In genomic region chr4:40976343-40976742, GRCh38 we compare ENCODE assay signal across 9 cellular contexts.
DNase-seq lines count a peak whose midpoint lies in the region; ATAC-seq and TF ChIP-seq lines count a peak whose summit lies in the region.
"Had no signal": no experiment of that assay in that cellular context is flagged by ENCODE, and none has a peak within 500 bp of the region (broad histone marks: within the 10 kb centered on the region; RNA-seq: fewer than 3 reads in every experiment).

No MANE protein-coding gene starts in this region.

- H3K4me1 ChIP-seq in PC-3 (ENCODE audit: insufficient read depth, low read length), result no peaks in the 10 kb centered on the region
- H3K4me1 ChIP-seq: BLaER1 had no signal

- H3K36me3 ChIP-seq in PC-3 (ENCODE audit: low read depth, low read length), result no peaks in the 10 kb centered on the region

- no peak overlapping the region for H3K27ac ChIP-seq in PC-3 (ENCODE audit: low read length)
- H3K27ac ChIP-seq in epithelial cell of prostate, result peak overlapping the region; percentile 23
- H3K27ac ChIP-seq: BLaER1 had no signal

- ATAC-seq in PC-3, result peak; percentile 64
- peak; percentile 66 for ATAC-seq in omental fat pad (ENCODE audit: low FRiP score)
- ATAC-seq in GM21528 (IDR thresholded peaks at IDR 0.05; ENCODE audit: low FRiP score, unreplicated experiment), result no peak

- intact Hi-C loops in PC-3 (cut with micrococcal nuclease), result loop anchor here (1.0 to 5.0 kb wide), 2 partner anchors 49 to 236 kb away; no protein-coding TSS in a partner anchor

- TF ChIP-seq CTCF in PC-3 (conservative IDR thresholded peaks at IDR 0.05; ENCODE audit: low read depth, low read length), result peak; percentile 67
- TF ChIP-seq CTCF in omental fat pad (IDR thresholded peaks at IDR 0.05), result no peak

- H3F3A ChIP-seq in PC-3 (ENCODE audit: low read length, unreplicated experiment), result no peaks in the 10 kb centered on the region

- no peak overlapping the region for H3K4me2 ChIP-seq in PC-3 (ENCODE audit: low read length)
- H3K4me2 ChIP-seq: BLaER1 had no signal

- H3K9me3 ChIP-seq in PC-3 (ENCODE audit: low read length), result no peaks in the 10 kb centered on the region

- H4K20me1 ChIP-seq in PC-3 (ENCODE audit: low read length), result no peaks in the 10 kb centered on the region
- H4K20me1 ChIP-seq: BLaER1 had no signal

- H3K4me3 ChIP-seq in PC-3 (ENCODE audit: low read length), result no peak overlapping the region
- H3K4me3 ChIP-seq: BLaER1 had no signal

- no peak overlapping the region for H2AFZ ChIP-seq in PC-3 (ENCODE audit: low read length)

- H3K9me2 ChIP-seq in PC-3 (replicated peaks; ENCODE audit: low read length), result no peaks in the 10 kb centered on the region

- H3K79me2 ChIP-seq in PC-3 (ENCODE audit: low read length), result no peaks in the 10 kb centered on the region

- CTCF ChIA-PET in PC-3 (lab: Charles Lee), result interaction anchor here (0.6 to 1.3 kb wide), 7 partner anchors 14 to 238 kb away, joined by 3 to 5 read pairs (median 3); partner anchors contain the start of gene APBB2

- H3K9ac ChIP-seq in PC-3 (ENCODE audit: low read length), result no peak overlapping the region
- H3K9ac ChIP-seq: BLaER1 had no signal

- H3K27me3 ChIP-seq in PC-3 (ENCODE audit: low read length), result no peaks in the 10 kb centered on the region
- H3K27me3 ChIP-seq: BLaER1 had no signal

- POLR2A ChIA-PET in PC-3 (lab: Charles Lee; ENCODE audit: unreplicated experiment), result no interaction called here

- no TSS peak for BruUV-seq in PC-3 (replicated peaks; lab: Mats Ljungman, UMichigan)

- DNase-seq in DMS79 treated with DMSO at 0.1 percent for 48 hours (lab: John Stamatoyannopoulos, UW), result peak; percentile 6
- no peak for DNase-seq in DMS79 (lab: John Stamatoyannopoulos, UW)
- peak; percentile 81 for DNase-seq in HT-29 (ENCODE audit: low spot score)
- peak; percentile 79 for DNase-seq in PC-3
- no peak for DNase-seq in epithelial cell of prostate (ENCODE audit: low read depth, low spot score)
- DNase-seq in omental fat pad (ENCODE audit: low spot score), result no peak
- no peak for DNase-seq in occipital lobe (lab: John Stamatoyannopoulos, UW)

Comparison
In these comparisons a context has a peak if more than half of its experiments do, and no peak if none do; other contexts are left out.
1. DNase-seq: peak in DMS79 treated with DMSO at 0.1 percent for 48 hours (single experiment), HT-29 (single experiment) and PC-3 (single experiment); none in DMS79 (single experiment), epithelial cell of prostate (single experiment), omental fat pad (single experiment) and occipital lobe (single experiment).